Comparison of ENCODE assay signal across 10 cellular contexts in genomic region chr22:46106279-46107022, GRCh38. TPM values are rescaled to one million over a fixed set of nuclear protein-coding genes. Genes with fewer than 3 reads are reported as not detected.
DNase-seq lines count a peak whose midpoint lies in the region; TF ChIP-seq lines count a peak whose summit lies in the region.
"Had no signal": no experiment of that assay in that cellular context is flagged by ENCODE, and none has a peak within 500 bp of the region (broad histone marks: within the 10 kb centered on the region; RNA-seq: fewer than 3 reads in every experiment).

No MANE protein-coding gene starts in this region.

- no peaks in the 10 kb centered on the region for H3K9me3 ChIP-seq in right atrium auricular region
- no peaks in the 10 kb centered on the region for H3K9me3 ChIP-seq in esophagus (ENCODE audit: control insufficient read depth in 2 of 2, insufficient read depth in 1 of 2, low read depth in 1 of 2, low read length in 1 of 2)
- no peaks in the 10 kb centered on the region for H3K9me3 ChIP-seq in prostate gland

- TF ChIP-seq CTCF in right atrium auricular region (IDR thresholded peaks at IDR 0.05): no peak
- TF ChIP-seq CTCF in prostate gland (IDR thresholded peaks at IDR 0.05): no peak

- no peak for TF ChIP-seq POLR2A in prostate gland (IDR thresholded peaks at IDR 0.05)

- WGBS in esophagus, 2 donors: 35 to 42% methylated on average over 19 of the region's 19 CpGs
- 24% methylated on average over 19 of the region's 19 CpGs for WGBS in prostate gland

- H3K27me3 ChIP-seq in right atrium auricular region (no peaks in the 10 kb centered on the region), esophagus (ENCODE audit: control insufficient read depth in 1 of 2, insufficient read depth in 2 of 2, low read length in 2 of 2) (no peaks in the 10 kb centered on the region), prostate gland (replicated peaks; ENCODE audit: insufficient read depth) (no peaks in the 10 kb centered on the region)

- DNase-seq in right atrium auricular region (ENCODE audit: low spot score): no peak
- DNase-seq in cardiac septum (ENCODE audit: low spot score): no peak
- no peak for DNase-seq in prostate gland (ENCODE audit: low spot score)
- DNase-seq in NCI-H146 treated with DMSO at 0.1 percent for 48 hours (lab: John Stamatoyannopoulos, UW; ENCODE audit: unreplicated experiment): no peak
- DNase-seq in activated CD4-positive, CD25-positive, alpha-beta regulatory T cell (lab: John Stamatoyannopoulos, UW): no peak
- DNase-seq in NCI-H748 treated with DMSO at 0.1 percent for 48 hours (lab: John Stamatoyannopoulos, UW): no peak
- no peak for DNase-seq in ecto neural progenitor cell (ENCODE audit: low spot score)
- DNase-seq: glutamatergic neuron, naive B cell had no signal

- H3K27ac ChIP-seq in right atrium auricular region (peak overlapping the region; percentile 80), esophagus (ENCODE audit: low read depth in 2 of 2, low read length in 1 of 2) (peak overlapping the region; percentile 76 to 97), prostate gland (peak overlapping the region; percentile 89 to 91)

- H3K36me3 ChIP-seq in right atrium auricular region: peaks cover 66% of the 10 kb centered on the region
- peaks cover 0 to 69% of the 10 kb centered on the region in 2 donors for H3K36me3 ChIP-seq in esophagus (ENCODE audit: control insufficient read depth in 2 of 2, insufficient read depth in 2 of 2, low read length in 1 of 2)
- peaks cover 7 to 11% of the 10 kb centered on the region in 2 donors for H3K36me3 ChIP-seq in prostate gland

- H3K4me1 ChIP-seq in right atrium auricular region (peaks cover 0 to 98% of the 10 kb centered on the region in 2 donors), esophagus (ENCODE audit: control insufficient read depth in 2 of 2, insufficient read depth in 2 of 2, low read length in 1 of 2) (peaks cover 47 to 64% of the 10 kb centered on the region in 2 donors), prostate gland (replicated peaks) (peaks cover 68% of the 10 kb centered on the region)

- H3K4me3 ChIP-seq in right atrium auricular region (no peak overlapping the region), esophagus (ENCODE audit: low read depth in 1 of 2, low read length in 2 of 2) (no peak overlapping the region), prostate gland (no peak overlapping the region)

- intact Hi-C loops in cardiac septum (cut with DNase I): loop anchor here (5.0 kb wide), 1 partner anchor 34 kb away; no protein-coding TSS in a partner anchor
- intact Hi-C loops in prostate gland (cut with DNase I): no loop called here

RNA-seq across cellular contexts. Expression of gene PPARA, which starts 43.9 kb away (rescaled TPM):
- total RNA-seq in right atrium auricular region (10 to 100 TPM; 48.4 to 67.1 TPM), cardiac septum (78.8 TPM), prostate gland (10 to 100 TPM; 21.2 to 27.3 TPM)
- 1 to 10 TPM; 3.2 to 3.9 TPM for polyA plus RNA-seq in esophagus
